24 cellular contexts compared by ENCODE assay signal in genomic region chrX:139475432-139475831, GRCh38. TPM values are rescaled to one million over a fixed set of nuclear protein-coding genes. Genes with fewer than 3 reads are reported as not detected.
"Had no signal": no experiment of that assay in that cellular context is flagged by ENCODE, and none has a peak within 500 bp of the region (broad histone marks: within the 10 kb centered on the region; RNA-seq: fewer than 3 reads in every experiment).

No MANE protein-coding gene starts in this region.

- H3K4me3 ChIP-seq: body of pancreas, dorsolateral prefrontal cortex, mucosa of descending colon, prostate gland, right atrium auricular region, transverse colon had no signal

- H3K36me3 ChIP-seq: prostate gland, right atrium auricular region, transverse colon had no signal

- H3K9me3 ChIP-seq: body of pancreas, mucosa of descending colon, prostate gland, right atrium auricular region, transverse colon had no signal

- H3K4me1 ChIP-seq: body of pancreas, prostate gland, right atrium auricular region, transverse colon had no signal

- ATAC-seq: activated CD8-positive, alpha-beta T cell treated with anti-CD3 and anti-CD28 coated beads for 36 hours; activated T-helper 17 cell treated with anti-CD3 and anti-CD28 coated beads, Interleukin-2, amount 50 U/mL, for 72 hours; body of pancreas; left colon; mucosa of descending colon had no signal

- H3K27ac ChIP-seq: body of pancreas, dorsolateral prefrontal cortex, epithelial cell of prostate, prostate gland, right atrium auricular region, transverse colon had no signal

- H3K27me3 ChIP-seq: body of pancreas, right atrium auricular region, transverse colon had no signal

- DNase-seq: activated CD4-positive, alpha-beta T cell treated with anti-CD3 and anti-CD28 coated beads, Interleukin-2, amount 10 ng/mL, durations not matched to agents 24 days and 14 days; activated CD8-positive, alpha-beta T cell treated with anti-CD3 and anti-CD28 coated beads for 36 hours; activated naive CD4-positive, alpha-beta T cell; activated naive CD8-positive, alpha-beta T cell treated with anti-CD3 and anti-CD28 coated beads for 36 hours; activated T-cell treated with anti-CD3 and anti-CD28 coated beads, Interleukin-2, amount 50 U/mL, for 1 hour; body of pancreas; dorsolateral prefrontal cortex; foreskin fibroblast; hypothalamus; islet precursor cell; left colon; mucosa of descending colon; naive B cell; T-helper 1 cell; T-helper 9 cell; transverse colon had no signal

RNA-seq across cellular contexts. Expression of gene F9, which starts 55.1 kb away (rescaled TPM):
- total RNA-seq: activated CD4-positive, alpha-beta T cell treated with anti-CD3 and anti-CD28 coated beads, Interleukin-2, amount 10 ng/mL, durations not matched to agents 24 days and 14 days; activated CD8-positive, alpha-beta T cell treated with anti-CD3 and anti-CD28 coated beads for 36 hours; activated naive CD8-positive, alpha-beta T cell treated with anti-CD3 and anti-CD28 coated beads for 36 hours; activated T-helper 17 cell treated with anti-CD3 and anti-CD28 coated beads, Interleukin-2, amount 50 U/mL, for 72 hours; body of pancreas; cardiac septum; dorsolateral prefrontal cortex; left colon; mucosa of descending colon; neural crest cell; osteoblast; prostate gland; right atrium auricular region; skeletal muscle tissue; transverse colon had no signal
